ENCODE assay signal across 1 cellular context in the genomic region with DNA sequence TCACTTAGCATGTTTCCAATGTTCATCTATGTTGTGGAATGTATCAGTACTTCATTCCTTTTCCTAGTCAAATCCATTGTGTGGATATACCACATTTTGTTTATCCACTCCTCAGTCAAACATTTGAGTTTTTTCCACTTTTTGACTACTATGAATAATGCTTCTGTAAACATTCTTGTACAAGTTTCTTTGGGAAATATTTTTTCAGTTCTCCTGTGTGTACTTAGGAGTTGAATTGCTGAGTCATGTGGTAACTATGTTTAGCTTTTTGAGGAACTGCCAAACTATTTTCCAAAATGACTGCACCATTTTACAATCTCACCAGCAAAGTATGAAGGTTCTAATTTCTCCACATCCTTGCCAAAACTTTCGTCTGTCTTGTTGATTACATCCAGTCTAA.
TF ChIP-seq lines count a peak whose summit lies in the region.

No MANE protein-coding gene starts in this region.

TF ChIP-seq in HepG2, 621 proteins besides CTCF, POLR2A, EP300 and RAD21 (continued from another document and continues in another):
- TF ChIP-seq, protein P1, sequence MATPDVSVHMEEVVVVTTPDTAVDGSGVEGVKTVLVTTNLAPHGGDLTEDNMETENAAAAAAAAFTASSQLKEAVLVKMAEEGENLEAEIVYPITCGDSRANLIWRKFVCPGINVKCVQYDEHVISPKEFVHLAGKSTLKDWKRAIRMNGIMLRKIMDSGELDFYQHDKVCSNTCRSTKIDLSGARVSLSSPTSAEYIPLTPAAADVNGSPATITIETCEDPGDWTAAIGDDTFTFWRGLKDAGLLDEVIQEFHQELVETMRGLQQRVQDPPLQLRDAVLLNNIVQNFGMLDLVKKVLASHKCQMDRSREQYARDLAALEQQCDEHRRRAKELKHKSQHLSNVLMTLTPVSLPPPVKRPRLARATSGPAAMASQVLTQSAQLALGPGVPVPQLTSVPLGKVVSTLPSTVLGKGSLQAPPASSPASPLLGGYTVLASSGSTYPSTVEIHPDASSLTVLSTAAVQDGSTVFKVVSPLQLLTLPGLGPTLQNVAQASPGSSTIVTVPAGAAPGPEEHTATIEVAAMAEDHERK (CRISPR knock-in tag; IDR thresholded peaks at IDR 0.05; ENCODE audit: low read depth): no peak
- no peak for TF ChIP-seq ZNF530 (CRISPR knock-in tag; IDR thresholded peaks at IDR 0.05; ENCODE audit: low read depth)
- TF ChIP-seq MAF1 (CRISPR knock-in tag; IDR thresholded peaks at IDR 0.05; ENCODE audit: borderline replicate concordance): no peak
- TF ChIP-seq HDAC2 (CRISPR knock-in tag; IDR thresholded peaks at IDR 0.05): peak; percentile 50
- TF ChIP-seq, protein P2, sequence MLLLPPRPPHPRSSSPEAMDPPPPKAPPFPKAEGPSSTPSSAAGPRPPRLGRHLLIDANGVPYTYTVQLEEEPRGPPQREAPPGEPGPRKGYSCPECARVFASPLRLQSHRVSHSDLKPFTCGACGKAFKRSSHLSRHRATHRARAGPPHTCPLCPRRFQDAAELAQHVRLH (CRISPR knock-in tag; IDR thresholded peaks at IDR 0.05; ENCODE audit: borderline replicate concordance, low read depth): no peak
- peak; percentile 36; the same call in 1 of the 2 replicates for TF ChIP-seq SP5 (CRISPR knock-in tag; IDR thresholded peaks at IDR 0.05; ENCODE audit: borderline replicate concordance, low read depth)
- no peak for TF ChIP-seq HCFC1 (IDR thresholded peaks at IDR 0.05; ENCODE audit: low read depth, low read length)
- TF ChIP-seq HOXA9 (CRISPR knock-in tag; IDR thresholded peaks at IDR 0.05; ENCODE audit: borderline replicate concordance): no peak
- TF ChIP-seq PAX8 (CRISPR knock-in tag; IDR thresholded peaks at IDR 0.05; ENCODE audit: borderline replicate concordance): no peak
- no peak for TF ChIP-seq ZNF747 (CRISPR knock-in tag; IDR thresholded peaks at IDR 0.05; ENCODE audit: borderline replicate concordance)
- TF ChIP-seq, protein P3, sequence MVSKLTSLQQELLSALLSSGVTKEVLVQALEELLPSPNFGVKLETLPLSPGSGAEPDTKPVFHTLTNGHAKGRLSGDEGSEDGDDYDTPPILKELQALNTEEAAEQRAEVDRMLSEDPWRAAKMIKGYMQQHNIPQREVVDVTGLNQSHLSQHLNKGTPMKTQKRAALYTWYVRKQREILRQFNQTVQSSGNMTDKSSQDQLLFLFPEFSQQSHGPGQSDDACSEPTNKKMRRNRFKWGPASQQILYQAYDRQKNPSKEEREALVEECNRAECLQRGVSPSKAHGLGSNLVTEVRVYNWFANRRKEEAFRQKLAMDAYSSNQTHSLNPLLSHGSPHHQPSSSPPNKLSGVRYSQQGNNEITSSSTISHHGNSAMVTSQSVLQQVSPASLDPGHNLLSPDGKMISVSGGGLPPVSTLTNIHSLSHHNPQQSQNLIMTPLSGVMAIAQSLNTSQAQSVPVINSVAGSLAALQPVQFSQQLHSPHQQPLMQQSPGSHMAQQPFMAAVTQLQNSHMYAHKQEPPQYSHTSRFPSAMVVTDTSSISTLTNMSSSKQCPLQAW (CRISPR knock-in tag; IDR thresholded peaks at IDR 0.05): no peak
- TF ChIP-seq PCBP1 (IDR thresholded peaks at IDR 0.05; ENCODE audit: borderline replicate concordance, low read depth, low read length): no peak
- TF ChIP-seq SAP130 (CRISPR knock-in tag; IDR thresholded peaks at IDR 0.05; ENCODE audit: low read depth): peak; percentile 82
- no peak for TF ChIP-seq MTF2 (CRISPR knock-in tag; IDR thresholded peaks at IDR 0.05; ENCODE audit: borderline replicate concordance)
- TF ChIP-seq KLF13 (CRISPR knock-in tag; IDR thresholded peaks at IDR 0.05): no peak
- peak; percentile 97 to 99 for TF ChIP-seq MAFK (conservative IDR thresholded peaks at IDR 0.05 in 1 of 2, IDR thresholded peaks at IDR 0.05 in 1 of 2; ENCODE audit: low read length in 2 of 2)
- no peak for TF ChIP-seq CCDC6 (CRISPR knock-in tag; IDR thresholded peaks at IDR 0.05)
- no peak for TF ChIP-seq REPIN1 (CRISPR knock-in tag; IDR thresholded peaks at IDR 0.05; ENCODE audit: borderline replicate concordance, low read depth)
- no peak for TF ChIP-seq ZBED4 (CRISPR knock-in tag; IDR thresholded peaks at IDR 0.05; ENCODE audit: borderline replicate concordance)
- TF ChIP-seq, protein P4, sequence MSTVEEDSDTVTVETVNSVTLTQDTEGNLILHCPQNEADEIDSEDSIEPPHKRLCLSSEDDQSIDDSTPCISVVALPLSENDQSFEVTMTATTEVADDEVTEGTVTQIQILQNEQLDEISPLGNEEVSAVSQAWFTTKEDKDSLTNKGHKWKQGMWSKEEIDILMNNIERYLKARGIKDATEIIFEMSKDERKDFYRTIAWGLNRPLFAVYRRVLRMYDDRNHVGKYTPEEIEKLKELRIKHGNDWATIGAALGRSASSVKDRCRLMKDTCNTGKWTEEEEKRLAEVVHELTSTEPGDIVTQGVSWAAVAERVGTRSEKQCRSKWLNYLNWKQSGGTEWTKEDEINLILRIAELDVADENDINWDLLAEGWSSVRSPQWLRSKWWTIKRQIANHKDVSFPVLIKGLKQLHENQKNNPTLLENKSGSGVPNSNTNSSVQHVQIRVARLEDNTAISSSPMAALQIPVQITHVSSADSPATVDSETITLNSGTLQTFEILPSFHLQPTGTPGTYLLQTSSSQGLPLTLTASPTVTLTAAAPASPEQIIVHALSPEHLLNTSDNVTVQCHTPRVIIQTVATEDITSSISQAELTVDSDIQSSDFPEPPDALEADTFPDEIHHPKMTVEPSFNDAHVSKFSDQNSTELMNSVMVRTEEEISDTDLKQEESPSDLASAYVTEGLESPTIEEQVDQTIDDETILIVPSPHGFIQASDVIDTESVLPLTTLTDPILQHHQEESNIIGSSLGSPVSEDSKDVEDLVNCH (CRISPR knock-in tag; IDR thresholded peaks at IDR 0.05): no peak
- TF ChIP-seq RBM39 (IDR thresholded peaks at IDR 0.05; ENCODE audit: low read depth, low read length, poor library complexity, severe bottlenecking): no peak
- TF ChIP-seq TMF1 (CRISPR knock-in tag; IDR thresholded peaks at IDR 0.05; ENCODE audit: low read depth): no peak
- TF ChIP-seq PTBP1 (IDR thresholded peaks at IDR 0.05; ENCODE audit: low read depth, low read length, poor library complexity, severe bottlenecking): no peak
- TF ChIP-seq STAT5B (CRISPR knock-in tag; IDR thresholded peaks at IDR 0.05): no peak
- TF ChIP-seq, protein P5, sequence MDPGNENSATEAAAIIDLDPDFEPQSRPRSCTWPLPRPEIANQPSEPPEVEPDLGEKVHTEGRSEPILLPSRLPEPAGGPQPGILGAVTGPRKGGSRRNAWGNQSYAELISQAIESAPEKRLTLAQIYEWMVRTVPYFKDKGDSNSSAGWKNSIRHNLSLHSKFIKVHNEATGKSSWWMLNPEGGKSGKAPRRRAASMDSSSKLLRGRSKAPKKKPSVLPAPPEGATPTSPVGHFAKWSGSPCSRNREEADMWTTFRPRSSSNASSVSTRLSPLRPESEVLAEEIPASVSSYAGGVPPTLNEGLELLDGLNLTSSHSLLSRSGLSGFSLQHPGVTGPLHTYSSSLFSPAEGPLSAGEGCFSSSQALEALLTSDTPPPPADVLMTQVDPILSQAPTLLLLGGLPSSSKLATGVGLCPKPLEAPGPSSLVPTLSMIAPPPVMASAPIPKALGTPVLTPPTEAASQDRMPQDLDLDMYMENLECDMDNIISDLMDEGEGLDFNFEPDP (CRISPR knock-in tag; conservative IDR thresholded peaks at IDR 0.05): no peak
- TF ChIP-seq DR1 (CRISPR knock-in tag; IDR thresholded peaks at IDR 0.05): no peak
- TF ChIP-seq ZNF569 (CRISPR knock-in tag; IDR thresholded peaks at IDR 0.05; ENCODE audit: borderline replicate concordance): no peak
- TF ChIP-seq ZNF121 (CRISPR knock-in tag; IDR thresholded peaks at IDR 0.05): no peak
- TF ChIP-seq LCORL (IDR thresholded peaks at IDR 0.05): peak; percentile 89; the same call in 1 of the 2 replicates
- peak; percentile 83 for TF ChIP-seq LCORL (CRISPR knock-in tag; IDR thresholded peaks at IDR 0.05)
- no peak for TF ChIP-seq ZNF672 (CRISPR knock-in tag; IDR thresholded peaks at IDR 0.05)
- no peak for TF ChIP-seq KDM5B (CRISPR knock-in tag; IDR thresholded peaks at IDR 0.05; ENCODE audit: borderline replicate concordance)
- TF ChIP-seq, protein P6, sequence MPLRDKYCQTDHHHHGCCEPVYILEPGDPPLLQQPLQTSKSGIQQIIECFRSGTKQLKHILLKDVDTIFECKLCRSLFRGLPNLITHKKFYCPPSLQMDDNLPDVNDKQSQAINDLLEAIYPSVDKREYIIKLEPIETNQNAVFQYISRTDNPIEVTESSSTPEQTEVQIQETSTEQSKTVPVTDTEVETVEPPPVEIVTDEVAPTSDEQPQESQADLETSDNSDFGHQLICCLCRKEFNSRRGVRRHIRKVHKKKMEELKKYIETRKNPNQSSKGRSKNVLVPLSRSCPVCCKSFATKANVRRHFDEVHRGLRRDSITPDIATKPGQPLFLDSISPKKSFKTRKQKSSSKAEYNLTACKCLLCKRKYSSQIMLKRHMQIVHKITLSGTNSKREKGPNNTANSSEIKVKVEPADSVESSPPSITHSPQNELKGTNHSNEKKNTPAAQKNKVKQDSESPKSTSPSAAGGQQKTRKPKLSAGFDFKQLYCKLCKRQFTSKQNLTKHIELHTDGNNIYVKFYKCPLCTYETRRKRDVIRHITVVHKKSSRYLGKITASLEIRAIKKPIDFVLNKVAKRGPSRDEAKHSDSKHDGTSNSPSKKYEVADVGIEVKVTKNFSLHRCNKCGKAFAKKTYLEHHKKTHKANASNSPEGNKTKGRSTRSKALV (CRISPR knock-in tag; IDR thresholded peaks at IDR 0.05): peak; percentile 41; the same call in 1 of the 2 replicates
- peak; percentile 52; the same call in 1 of the 2 replicates for TF ChIP-seq FOXK1 (CRISPR knock-in tag; IDR thresholded peaks at IDR 0.05; ENCODE audit: borderline replicate concordance, low read depth)
- TF ChIP-seq, protein P7, sequence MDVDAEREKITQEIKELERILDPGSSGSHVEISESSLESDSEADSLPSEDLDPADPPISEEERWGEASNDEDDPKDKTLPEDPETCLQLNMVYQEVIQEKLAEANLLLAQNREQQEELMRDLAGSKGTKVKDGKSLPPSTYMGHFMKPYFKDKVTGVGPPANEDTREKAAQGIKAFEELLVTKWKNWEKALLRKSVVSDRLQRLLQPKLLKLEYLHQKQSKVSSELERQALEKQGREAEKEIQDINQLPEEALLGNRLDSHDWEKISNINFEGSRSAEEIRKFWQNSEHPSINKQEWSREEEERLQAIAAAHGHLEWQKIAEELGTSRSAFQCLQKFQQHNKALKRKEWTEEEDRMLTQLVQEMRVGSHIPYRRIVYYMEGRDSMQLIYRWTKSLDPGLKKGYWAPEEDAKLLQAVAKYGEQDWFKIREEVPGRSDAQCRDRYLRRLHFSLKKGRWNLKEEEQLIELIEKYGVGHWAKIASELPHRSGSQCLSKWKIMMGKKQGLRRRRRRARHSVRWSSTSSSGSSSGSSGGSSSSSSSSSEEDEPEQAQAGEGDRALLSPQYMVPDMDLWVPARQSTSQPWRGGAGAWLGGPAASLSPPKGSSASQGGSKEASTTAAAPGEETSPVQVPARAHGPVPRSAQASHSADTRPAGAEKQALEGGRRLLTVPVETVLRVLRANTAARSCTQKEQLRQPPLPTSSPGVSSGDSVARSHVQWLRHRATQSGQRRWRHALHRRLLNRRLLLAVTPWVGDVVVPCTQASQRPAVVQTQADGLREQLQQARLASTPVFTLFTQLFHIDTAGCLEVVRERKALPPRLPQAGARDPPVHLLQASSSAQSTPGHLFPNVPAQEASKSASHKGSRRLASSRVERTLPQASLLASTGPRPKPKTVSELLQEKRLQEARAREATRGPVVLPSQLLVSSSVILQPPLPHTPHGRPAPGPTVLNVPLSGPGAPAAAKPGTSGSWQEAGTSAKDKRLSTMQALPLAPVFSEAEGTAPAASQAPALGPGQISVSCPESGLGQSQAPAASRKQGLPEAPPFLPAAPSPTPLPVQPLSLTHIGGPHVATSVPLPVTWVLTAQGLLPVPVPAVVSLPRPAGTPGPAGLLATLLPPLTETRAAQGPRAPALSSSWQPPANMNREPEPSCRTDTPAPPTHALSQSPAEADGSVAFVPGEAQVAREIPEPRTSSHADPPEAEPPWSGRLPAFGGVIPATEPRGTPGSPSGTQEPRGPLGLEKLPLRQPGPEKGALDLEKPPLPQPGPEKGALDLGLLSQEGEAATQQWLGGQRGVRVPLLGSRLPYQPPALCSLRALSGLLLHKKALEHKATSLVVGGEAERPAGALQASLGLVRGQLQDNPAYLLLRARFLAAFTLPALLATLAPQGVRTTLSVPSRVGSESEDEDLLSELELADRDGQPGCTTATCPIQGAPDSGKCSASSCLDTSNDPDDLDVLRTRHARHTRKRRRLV (CRISPR knock-in tag; IDR thresholded peaks at IDR 0.05): no peak
- TF ChIP-seq HNF4A (CRISPR knock-in tag; IDR thresholded peaks at IDR 0.05): no peak
- no peak; the same call in 1 of the 2 replicates for TF ChIP-seq DPF2 (CRISPR knock-in tag; IDR thresholded peaks at IDR 0.05; ENCODE audit: borderline replicate concordance, low read depth)
- TF ChIP-seq ZNF766 (CRISPR knock-in tag; IDR thresholded peaks at IDR 0.05; ENCODE audit: borderline replicate concordance): no peak
- no peak for TF ChIP-seq IRF9 (CRISPR knock-in tag; IDR thresholded peaks at IDR 0.05; ENCODE audit: borderline replicate concordance)
- TF ChIP-seq ZNF562 (CRISPR knock-in tag; IDR thresholded peaks at IDR 0.05; ENCODE audit: borderline replicate concordance): no peak
